Comparison of ENCODE assay signal across 8 cellular contexts in the genomic region with DNA sequence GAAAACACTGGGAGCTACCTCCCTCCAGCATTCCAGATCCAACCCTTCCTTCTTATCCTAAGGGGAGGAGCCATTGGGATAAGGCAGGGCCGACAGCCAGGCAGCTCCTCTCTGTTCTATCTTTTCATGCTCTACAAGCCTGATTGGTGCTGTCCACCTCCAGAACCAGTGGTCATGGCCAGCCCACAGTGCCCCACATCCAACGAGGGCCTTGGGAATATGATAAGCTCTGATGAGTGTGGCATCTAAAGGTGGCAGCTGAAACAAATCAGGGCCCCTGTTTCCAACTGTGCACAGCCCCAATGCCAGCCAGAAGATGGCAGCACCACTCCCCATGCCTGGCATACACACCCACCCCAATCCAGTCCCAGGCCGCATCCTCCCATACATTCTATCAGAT.
DNase-seq lines count a peak whose midpoint lies in the region; ATAC-seq and TF ChIP-seq lines count a peak whose summit lies in the region.

No MANE protein-coding gene starts in this region.

- no peaks in the 10 kb centered on the region for H3K9me3 ChIP-seq in esophagus muscularis mucosa

- TF ChIP-seq EP300 in esophagus muscularis mucosa (IDR thresholded peaks at IDR 0.05): no peak

- DNase-seq in Ammon's horn (ENCODE audit: low spot score): peak; percentile 4
- peak; percentile 1 for DNase-seq in OCI-M1 (lab: John Stamatoyannopoulos, UW)
- peak; percentile 25 for DNase-seq in glomerular visceral epithelial cell (ENCODE audit: extremely low spot score)
- DNase-seq in cerebellar cortex (ENCODE audit: low spot score): no peak
- no peak for DNase-seq in esophagus muscularis mucosa (ENCODE audit: extremely low spot score)

- no peak for TF ChIP-seq POLR2A in esophagus muscularis mucosa (IDR thresholded peaks at IDR 0.05; ENCODE audit: low read depth)

- peak in 1 of 3 experiments; percentile 17 for TF ChIP-seq CTCF in esophagus muscularis mucosa (IDR thresholded peaks at IDR 0.05)

- H3K27me3 ChIP-seq in esophagus muscularis mucosa: no peaks in the 10 kb centered on the region

- H3K4me1 ChIP-seq in esophagus muscularis mucosa: peaks cover 0 to 4% (median 0%) of the 10 kb centered on the region in 4 donors

- ATAC-seq in GM18858 (IDR thresholded peaks at IDR 0.05; ENCODE audit: unreplicated experiment): peak; percentile 47
- no peak for ATAC-seq in HG02763 (IDR thresholded peaks at IDR 0.05; ENCODE audit: unreplicated experiment)
- ATAC-seq in GM19455 (IDR thresholded peaks at IDR 0.05; ENCODE audit: unreplicated experiment): no peak

- intact Hi-C loops in esophagus muscularis mucosa (cut with DNase I): no loop called here

- WGBS in esophagus muscularis mucosa: 69% methylated on average over 3 of the region's 3 CpGs

- H3K4me3 ChIP-seq in esophagus muscularis mucosa: no peak overlapping the region

- no peak overlapping the region for H3K27ac ChIP-seq in esophagus muscularis mucosa (replicated peaks in 1 of 4)

- H3K36me3 ChIP-seq in esophagus muscularis mucosa: no peaks in the 10 kb centered on the region

Comparison
In these comparisons a context has a peak if more than half of its experiments do, and no peak if none do; other contexts are left out.
1. DNase-seq: peak in Ammon's horn (single experiment), OCI-M1 (single experiment) and glomerular visceral epithelial cell (single experiment); none in cerebellar cortex (single experiment) and esophagus muscularis mucosa (single experiment).